In genomic region chr3:159187706-159188105, GRCh38 we compare ENCODE assay signal across 19 cellular contexts.
"Had no signal": no experiment of that assay in that cellular context is flagged by ENCODE, and none has a peak within 500 bp of the region (broad histone marks: within the 10 kb centered on the region; RNA-seq: fewer than 3 reads in every experiment).

No MANE protein-coding gene starts in this region.

- H3K9me3 ChIP-seq: colonic mucosa, transverse colon, vagina had no signal

- DNase-seq: activated CD4-positive, alpha-beta memory T cell treated with anti-CD3 and anti-CD28 coated beads for 36 hours; activated CD4-positive, alpha-beta T cell treated with anti-CD3 and anti-CD28 coated beads for 1 hour; activated effector memory CD4-positive, alpha-beta T cell treated with Interleukin-2 at 50 U/mL for 16 hours; activated naive CD4-positive, alpha-beta T cell treated with anti-CD3 and anti-CD28 coated beads, Interleukin-2, amount 50 U/mL, for 16 hours; activated T-cell treated with anti-CD3 and anti-CD28 coated beads, Interleukin-2, amount 50 U/mL, for 4 hours; amygdala; central memory CD4-positive, alpha-beta T cell; colonic mucosa; islet precursor cell; natural killer cell; retina; stimulated activated CD4-positive, alpha-beta T cell treated with anti-CD3 and anti-CD28 coated beads, Interleukin-4, amount 100 ng/mL, for 24 hours; stimulated activated naive CD4-positive, alpha-beta T cell; substantia nigra; transverse colon had no signal

- H3K36me3 ChIP-seq: colonic mucosa, transverse colon, vagina had no signal

- H3K4me3 ChIP-seq: colonic mucosa, hepatocyte, transverse colon, vagina had no signal

- FAIRE-seq: endometrium had no signal

- H3K27me3 ChIP-seq: colonic mucosa, hepatocyte, transverse colon, vagina had no signal

- H3K79me2 ChIP-seq: hepatocyte had no signal

- H3K4me2 ChIP-seq: hepatocyte had no signal

- H3K4me1 ChIP-seq: colonic mucosa, transverse colon had no signal

- ATAC-seq: activated T-cell treated with anti-CD3 and anti-CD28 coated beads, Interleukin-2, amount 50 U/mL, for 4 hours; esophagus mucosa; natural killer cell had no signal

- H3K27ac ChIP-seq: colonic mucosa, hepatocyte, transverse colon, vagina had no signal

- H2AFZ ChIP-seq: hepatocyte had no signal
